In the genomic region with DNA sequence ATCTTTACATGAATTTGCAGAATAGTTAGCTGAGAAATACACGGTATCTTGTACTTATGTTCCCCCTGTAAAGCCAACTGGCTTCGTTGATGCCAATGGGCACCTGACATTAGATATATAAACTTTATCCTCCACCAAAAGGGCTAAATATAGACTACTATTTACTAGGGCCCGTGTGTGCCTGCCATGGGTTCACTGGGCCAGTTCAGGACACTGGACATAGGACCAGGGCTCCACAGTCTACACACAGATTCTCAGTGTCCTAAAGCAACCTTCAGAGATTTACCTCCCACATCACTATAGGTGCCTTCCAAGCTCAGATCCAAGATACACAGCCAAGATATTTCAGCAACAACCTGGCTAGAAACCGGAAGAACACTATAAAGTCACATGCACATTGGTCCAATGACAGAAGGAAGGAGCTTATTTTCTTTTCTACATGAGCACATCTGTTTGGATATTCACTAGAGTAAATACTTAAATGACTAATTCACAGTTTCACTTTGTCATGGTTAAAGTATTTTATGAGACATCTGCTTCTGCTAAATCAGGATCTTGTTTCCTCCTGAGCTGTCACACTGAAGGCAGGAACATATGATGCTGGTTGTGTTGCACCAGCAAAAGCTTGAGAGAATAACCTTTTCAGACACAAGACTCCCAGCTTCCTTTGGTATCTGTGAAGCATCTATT, we compare ENCODE assay signal across 8 cellular contexts.
A peak's percentile ranks its signal among the peaks of the same experiment; 100 is the strongest.
DNase-seq lines count a peak whose midpoint lies in the region; ATAC-seq and TF ChIP-seq lines count a peak whose summit lies in the region.

No MANE protein-coding gene starts in this region.

- peak overlapping the region; percentile 94 for H3K27ac ChIP-seq in epithelial cell of prostate

- ATAC-seq in GM19328 (IDR thresholded peaks at IDR 0.05; ENCODE audit: unreplicated experiment) (peak; percentile 70), HG03378 (IDR thresholded peaks at IDR 0.05; ENCODE audit: unreplicated experiment) (peak; percentile 86), HG03457 (IDR thresholded peaks at IDR 0.05; ENCODE audit: unreplicated experiment) (no peak), SK-N-SH treated with all-trans-retinoic acid at 6 μM for 48 hours (no peak)

- DNase-seq in COLO668 (lab: John Stamatoyannopoulos, UW; ENCODE audit: unreplicated experiment) (peak; percentile 31), epithelial cell of prostate (ENCODE audit: low read depth, low spot score) (peak; percentile 97), Kasumi-1 (lab: John Stamatoyannopoulos, UW) (no peak)
- no peak for DNase-seq in activated effector memory CD4-positive, alpha-beta T cell treated with anti-CD3 and anti-CD28 coated beads, Interleukin-2, amount 50 U/mL, for 16 hours

TF ChIP-seq in SK-N-SH treated with all-trans-retinoic acid at 6 μM for 48 hours, 23 proteins besides CTCF, POLR2A, EP300 and RAD21:
- TF ChIP-seq ISL1 (CRISPR knock-in tag; IDR thresholded peaks at IDR 0.05), result no peak
- no peak for TF ChIP-seq ZNF565 (CRISPR knock-in tag; conservative IDR thresholded peaks at IDR 0.05; ENCODE audit: low read depth)
- no peak for TF ChIP-seq ZFP30 (CRISPR knock-in tag; IDR thresholded peaks at IDR 0.05)
- TF ChIP-seq, protein P1, sequence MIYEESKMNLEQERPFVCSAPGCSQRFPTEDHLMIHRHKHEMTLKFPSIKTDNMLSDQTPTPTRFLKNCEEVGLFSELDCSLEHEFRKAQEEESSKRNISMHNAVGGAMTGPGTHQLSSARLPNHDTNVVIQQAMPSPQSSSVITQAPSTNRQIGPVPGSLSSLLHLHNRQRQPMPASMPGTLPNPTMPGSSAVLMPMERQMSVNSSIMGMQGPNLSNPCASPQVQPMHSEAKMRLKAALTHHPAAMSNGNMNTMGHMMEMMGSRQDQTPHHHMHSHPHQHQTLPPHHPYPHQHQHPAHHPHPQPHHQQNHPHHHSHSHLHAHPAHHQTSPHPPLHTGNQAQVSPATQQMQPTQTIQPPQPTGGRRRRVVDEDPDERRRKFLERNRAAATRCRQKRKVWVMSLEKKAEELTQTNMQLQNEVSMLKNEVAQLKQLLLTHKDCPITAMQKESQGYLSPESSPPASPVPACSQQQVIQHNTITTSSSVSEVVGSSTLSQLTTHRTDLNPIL (CRISPR knock-in tag; IDR thresholded peaks at IDR 0.05; ENCODE audit: low read depth), result no peak
- no peak for TF ChIP-seq ESRRG (CRISPR knock-in tag; IDR thresholded peaks at IDR 0.05)
- no peak for TF ChIP-seq ARNTL (CRISPR knock-in tag; IDR thresholded peaks at IDR 0.05; ENCODE audit: borderline replicate concordance, low read depth)
- TF ChIP-seq, protein P2, sequence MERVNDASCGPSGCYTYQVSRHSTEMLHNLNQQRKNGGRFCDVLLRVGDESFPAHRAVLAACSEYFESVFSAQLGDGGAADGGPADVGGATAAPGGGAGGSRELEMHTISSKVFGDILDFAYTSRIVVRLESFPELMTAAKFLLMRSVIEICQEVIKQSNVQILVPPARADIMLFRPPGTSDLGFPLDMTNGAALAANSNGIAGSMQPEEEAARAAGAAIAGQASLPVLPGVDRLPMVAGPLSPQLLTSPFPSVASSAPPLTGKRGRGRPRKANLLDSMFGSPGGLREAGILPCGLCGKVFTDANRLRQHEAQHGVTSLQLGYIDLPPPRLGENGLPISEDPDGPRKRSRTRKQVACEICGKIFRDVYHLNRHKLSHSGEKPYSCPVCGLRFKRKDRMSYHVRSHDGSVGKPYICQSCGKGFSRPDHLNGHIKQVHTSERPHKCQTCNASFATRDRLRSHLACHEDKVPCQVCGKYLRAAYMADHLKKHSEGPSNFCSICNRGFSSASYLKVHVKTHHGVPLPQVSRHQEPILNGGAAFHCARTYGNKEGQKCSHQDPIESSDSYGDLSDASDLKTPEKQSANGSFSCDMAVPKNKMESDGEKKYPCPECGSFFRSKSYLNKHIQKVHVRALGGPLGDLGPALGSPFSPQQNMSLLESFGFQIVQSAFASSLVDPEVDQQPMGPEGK (CRISPR knock-in tag; IDR thresholded peaks at IDR 0.05; ENCODE audit: borderline replicate concordance), result no peak
- TF ChIP-seq CSDC2 (CRISPR knock-in tag; IDR thresholded peaks at IDR 0.05), result no peak
- no peak for TF ChIP-seq GLIS3 (CRISPR knock-in tag; IDR thresholded peaks at IDR 0.05)
- TF ChIP-seq RARB (CRISPR knock-in tag; IDR thresholded peaks at IDR 0.05), result no peak
- no peak for TF ChIP-seq ZFP3 (CRISPR knock-in tag; IDR thresholded peaks at IDR 0.05)
- TF ChIP-seq ZC3H10 (CRISPR knock-in tag; IDR thresholded peaks at IDR 0.05), result no peak
- TF ChIP-seq PPARA (CRISPR knock-in tag; IDR thresholded peaks at IDR 0.05; ENCODE audit: borderline replicate concordance), result no peak
- TF ChIP-seq, protein P3, sequence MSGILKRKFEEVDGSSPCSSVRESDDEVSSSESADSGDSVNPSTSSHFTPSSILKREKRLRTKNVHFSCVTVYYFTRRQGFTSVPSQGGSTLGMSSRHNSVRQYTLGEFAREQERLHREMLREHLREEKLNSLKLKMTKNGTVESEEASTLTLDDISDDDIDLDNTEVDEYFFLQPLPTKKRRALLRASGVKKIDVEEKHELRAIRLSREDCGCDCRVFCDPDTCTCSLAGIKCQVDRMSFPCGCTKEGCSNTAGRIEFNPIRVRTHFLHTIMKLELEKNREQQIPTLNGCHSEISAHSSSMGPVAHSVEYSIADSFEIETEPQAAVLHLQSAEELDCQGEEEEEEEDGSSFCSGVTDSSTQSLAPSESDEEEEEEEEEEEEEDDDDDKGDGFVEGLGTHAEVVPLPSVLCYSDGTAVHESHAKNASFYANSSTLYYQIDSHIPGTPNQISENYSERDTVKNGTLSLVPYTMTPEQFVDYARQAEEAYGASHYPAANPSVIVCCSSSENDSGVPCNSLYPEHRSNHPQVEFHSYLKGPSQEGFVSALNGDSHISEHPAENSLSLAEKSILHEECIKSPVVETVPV (CRISPR knock-in tag; IDR thresholded peaks at IDR 0.05), result no peak
- TF ChIP-seq, protein P4, sequence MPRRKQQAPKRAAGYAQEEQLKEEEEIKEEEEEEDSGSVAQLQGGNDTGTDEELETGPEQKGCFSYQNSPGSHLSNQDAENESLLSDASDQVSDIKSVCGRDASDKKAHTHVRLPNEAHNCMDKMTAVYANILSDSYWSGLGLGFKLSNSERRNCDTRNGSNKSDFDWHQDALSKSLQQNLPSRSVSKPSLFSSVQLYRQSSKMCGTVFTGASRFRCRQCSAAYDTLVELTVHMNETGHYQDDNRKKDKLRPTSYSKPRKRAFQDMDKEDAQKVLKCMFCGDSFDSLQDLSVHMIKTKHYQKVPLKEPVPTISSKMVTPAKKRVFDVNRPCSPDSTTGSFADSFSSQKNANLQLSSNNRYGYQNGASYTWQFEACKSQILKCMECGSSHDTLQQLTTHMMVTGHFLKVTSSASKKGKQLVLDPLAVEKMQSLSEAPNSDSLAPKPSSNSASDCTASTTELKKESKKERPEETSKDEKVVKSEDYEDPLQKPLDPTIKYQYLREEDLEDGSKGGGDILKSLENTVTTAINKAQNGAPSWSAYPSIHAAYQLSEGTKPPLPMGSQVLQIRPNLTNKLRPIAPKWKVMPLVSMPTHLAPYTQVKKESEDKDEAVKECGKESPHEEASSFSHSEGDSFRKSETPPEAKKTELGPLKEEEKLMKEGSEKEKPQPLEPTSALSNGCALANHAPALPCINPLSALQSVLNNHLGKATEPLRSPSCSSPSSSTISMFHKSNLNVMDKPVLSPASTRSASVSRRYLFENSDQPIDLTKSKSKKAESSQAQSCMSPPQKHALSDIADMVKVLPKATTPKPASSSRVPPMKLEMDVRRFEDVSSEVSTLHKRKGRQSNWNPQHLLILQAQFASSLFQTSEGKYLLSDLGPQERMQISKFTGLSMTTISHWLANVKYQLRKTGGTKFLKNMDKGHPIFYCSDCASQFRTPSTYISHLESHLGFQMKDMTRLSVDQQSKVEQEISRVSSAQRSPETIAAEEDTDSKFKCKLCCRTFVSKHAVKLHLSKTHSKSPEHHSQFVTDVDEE (CRISPR knock-in tag; IDR thresholded peaks at IDR 0.05), result no peak
- TF ChIP-seq ZNF70 (CRISPR knock-in tag; IDR thresholded peaks at IDR 0.05), result no peak
- no peak for TF ChIP-seq ZNF8 (CRISPR knock-in tag; IDR thresholded peaks at IDR 0.05)
- no peak for TF ChIP-seq OSR1 (CRISPR knock-in tag; IDR thresholded peaks at IDR 0.05)
- no peak for TF ChIP-seq BACH2 (CRISPR knock-in tag; IDR thresholded peaks at IDR 0.05; ENCODE audit: borderline replicate concordance)
- TF ChIP-seq, protein P5, sequence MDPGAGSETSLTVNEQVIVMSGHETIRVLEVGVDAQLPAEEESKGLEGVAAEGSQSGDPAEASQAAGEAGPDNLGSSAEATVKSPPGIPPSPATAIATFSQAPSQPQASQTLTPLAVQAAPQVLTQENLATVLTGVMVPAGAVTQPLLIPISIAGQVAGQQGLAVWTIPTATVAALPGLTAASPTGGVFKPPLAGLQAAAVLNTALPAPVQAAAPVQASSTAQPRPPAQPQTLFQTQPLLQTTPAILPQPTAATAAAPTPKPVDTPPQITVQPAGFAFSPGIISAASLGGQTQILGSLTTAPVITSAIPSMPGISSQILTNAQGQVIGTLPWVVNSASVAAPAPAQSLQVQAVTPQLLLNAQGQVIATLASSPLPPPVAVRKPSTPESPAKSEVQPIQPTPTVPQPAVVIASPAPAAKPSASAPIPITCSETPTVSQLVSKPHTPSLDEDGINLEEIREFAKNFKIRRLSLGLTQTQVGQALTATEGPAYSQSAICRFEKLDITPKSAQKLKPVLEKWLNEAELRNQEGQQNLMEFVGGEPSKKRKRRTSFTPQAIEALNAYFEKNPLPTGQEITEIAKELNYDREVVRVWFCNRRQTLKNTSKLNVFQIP (CRISPR knock-in tag; IDR thresholded peaks at IDR 0.05; ENCODE audit: borderline replicate concordance, low read depth), result no peak

Comparison
In these comparisons a context has a peak if more than half of its experiments do, and no peak if none do; other contexts are left out.
1. DNase-seq: peak in COLO668 (single experiment) and epithelial cell of prostate (single experiment); none in Kasumi-1 (0 of 2) and activated effector memory CD4-positive, alpha-beta T cell treated with anti-CD3 and anti-CD28 coated beads, Interleukin-2, amount 50 U/mL, for 16 hours (single experiment).
2. ATAC-seq: peak in GM19328 (single experiment) and HG03378 (single experiment); none in HG03457 (single experiment) and SK-N-SH treated with all-trans-retinoic acid at 6 μM for 48 hours (single experiment).